Comparison of ENCODE assay signal across 26 cellular contexts in the genomic region with DNA sequence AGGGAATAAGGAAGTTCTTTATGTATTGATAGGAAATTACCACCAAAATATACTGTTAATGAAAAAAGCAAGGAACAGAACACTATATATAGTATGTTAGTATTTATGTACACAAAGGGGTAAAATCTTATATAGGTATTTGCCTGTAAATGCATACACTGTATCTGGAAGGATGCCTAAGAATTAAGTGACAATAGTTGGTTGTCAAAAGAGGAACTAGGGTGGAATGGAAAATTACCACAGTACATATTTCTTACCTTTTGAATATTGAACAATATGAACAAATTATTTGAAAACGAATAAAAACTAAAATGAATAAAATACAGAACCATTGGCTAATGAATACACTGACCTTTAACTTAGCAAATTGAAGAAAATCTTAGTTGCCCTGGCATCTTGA. TPM values are rescaled to one million over a fixed set of nuclear protein-coding genes. Genes with fewer than 3 reads are reported as not detected.
DNase-seq lines count a peak whose midpoint lies in the region; ATAC-seq and TF ChIP-seq lines count a peak whose summit lies in the region.
"Had no signal": no experiment of that assay in that cellular context is flagged by ENCODE, and none has a peak within 500 bp of the region (broad histone marks: within the 10 kb centered on the region; RNA-seq: fewer than 3 reads in every experiment).

No MANE protein-coding gene starts in this region.

- 45 to 51% methylated on average over 1 of the region's 1 CpG for WGBS in GM23248 (ENCODE audit: low coverage in 1 of 2, low lambda C conversion rate in 2 of 2, missing lambda C conversion rate in 2 of 2), 2 experiments

- no peak overlapping the region for H3K4me2 ChIP-seq in GM23248 (ENCODE audit: unreplicated experiment)
- H3K4me2 ChIP-seq: neural progenitor cell had no signal

- TF ChIP-seq CTCF in CD14-positive monocyte (IDR thresholded peaks at IDR 0.05) = no peak
- no peak for TF ChIP-seq CTCF in foreskin keratinocyte (conservative IDR thresholded peaks at IDR 0.05)

- POLR2A ChIA-PET in T-cell (lab: Charles Lee) = no interaction called here

- H3K27me3 Mint-ChIP-seq in CD14-positive monocyte (ENCODE audit: low read depth in 3 of 3) (peaks cover 0 to 1% (median under 1%) of the 10 kb centered on the region in 3 donors), T-cell (no peaks in the 10 kb centered on the region)
- H3K27me3 Mint-ChIP-seq: activated naive CD8-positive, alpha-beta T cell treated with anti-CD3 and anti-CD28 coated beads for 36 hours; CD4-positive, alpha-beta memory T cell; central memory CD8-positive, alpha-beta T cell; progenitor cell of endocrine pancreas; stimulated activated naive CD8-positive, alpha-beta T cell treated with anti-CD3 and anti-CD28 coated beads, Interleukin-15, Interleukin-2, amounts not matched to agents 100 ng/mL and 50 ng/mL, for 24 hours had no signal

- DNase-seq in CD14-positive monocyte (ENCODE audit: low spot score) = no peak
- no peak for DNase-seq in GM23248
- no peak for DNase-seq in T-cell
- DNase-seq in foreskin keratinocyte = no peak
- DNase-seq in HuH-7.5 (ENCODE audit: low spot score) = no peak
- no peak for DNase-seq in posterior cingulate gyrus
- DNase-seq in activated CD4-positive, alpha-beta T cell treated with anti-CD3 and anti-CD28 coated beads, Interleukin-2, amount 50 U/mL, for 4 hours = no peak
- DNase-seq: activated CD4-positive, alpha-beta T cell treated with anti-CD3 and anti-CD28 coated beads for 48 hours; activated naive CD8-positive, alpha-beta T cell treated with anti-CD3 and anti-CD28 coated beads for 36 hours; CD4-positive, alpha-beta memory T cell; heart left ventricle; HFFc6; NCI-H2171 treated with DMSO at 0.1 percent for 48 hours; NCI-H524; SHP77 treated with DMSO at 0.1 percent for 48 hours; T-helper 1 cell had no signal

- H3K27me3 ChIP-seq in GM23248 (replicated peaks; ENCODE audit: insufficient read depth) (no peaks in the 10 kb centered on the region), foreskin keratinocyte (no peaks in the 10 kb centered on the region)
- H3K27me3 ChIP-seq: heart left ventricle, neural progenitor cell had no signal

- no peak overlapping the region for H2AFZ ChIP-seq in GM23248
- H2AFZ ChIP-seq: neural progenitor cell had no signal

- peaks cover 20 to 34% of the 10 kb centered on the region in 2 donors for H3K36me3 Mint-ChIP-seq in CD14-positive monocyte
- peaks cover 12% of the 10 kb centered on the region for H3K36me3 Mint-ChIP-seq in T-cell
- H3K36me3 Mint-ChIP-seq: neural progenitor cell had no signal

- H3K79me2 ChIP-seq in GM23248 (ENCODE audit: insufficient read depth) = peaks cover 17% of the 10 kb centered on the region

- CTCF ChIA-PET in T-cell (lab: Charles Lee) = no interaction called here

- H3K9me3 ChIP-seq in GM23248 (ENCODE audit: low read depth) = no peaks in the 10 kb centered on the region
- H3K9me3 ChIP-seq: heart left ventricle had no signal

- H4K20me1 ChIP-seq in GM23248 (ENCODE audit: insufficient read depth) = no peaks in the 10 kb centered on the region

- no peaks in the 10 kb centered on the region for H3K9me2 ChIP-seq in GM23248 (ENCODE audit: insufficient read depth)

- H3K27ac ChIP-seq in GM23248 (peak overlapping the region; percentile 44; the same call in 1 of the 2 replicates), foreskin keratinocyte (peak overlapping the region; percentile 0)
- H3K27ac ChIP-seq: neural progenitor cell had no signal

- H3K27ac Mint-ChIP-seq in CD14-positive monocyte (peak overlapping the region; percentile 12 to 82 (median 42)), T-cell (peak overlapping the region; percentile 32 to 68)
- H3K27ac Mint-ChIP-seq: neural progenitor cell; progenitor cell of endocrine pancreas; stimulated activated naive CD8-positive, alpha-beta T cell treated with anti-CD3 and anti-CD28 coated beads, Interleukin-15, Interleukin-2, amounts not matched to agents 100 ng/mL and 50 ng/mL, for 24 hours had no signal

- peaks cover 23% of the 10 kb centered on the region for H3K36me3 ChIP-seq in GM23248 (ENCODE audit: low read depth)

- H3K9me3 Mint-ChIP-seq in CD14-positive monocyte (no peaks in the 10 kb centered on the region), T-cell (no peaks in the 10 kb centered on the region)
- H3K9me3 Mint-ChIP-seq: activated naive CD8-positive, alpha-beta T cell treated with anti-CD3 and anti-CD28 coated beads for 36 hours; CD4-positive, alpha-beta memory T cell; central memory CD8-positive, alpha-beta T cell; HFFc6; neural progenitor cell; stimulated activated naive CD8-positive, alpha-beta T cell treated with anti-CD3 and anti-CD28 coated beads, Interleukin-15, Interleukin-2, amounts not matched to agents 100 ng/mL and 50 ng/mL, for 24 hours had no signal

- H3F3A ChIP-seq in GM23248 (ENCODE audit: insufficient read depth) = peaks cover 52% of the 10 kb centered on the region

- H3K4me3 Mint-ChIP-seq in CD14-positive monocyte (no peak overlapping the region), T-cell (no peak overlapping the region)
- H3K4me3 Mint-ChIP-seq: activated naive CD8-positive, alpha-beta T cell treated with anti-CD3 and anti-CD28 coated beads for 36 hours; CD4-positive, alpha-beta memory T cell; central memory CD8-positive, alpha-beta T cell; HFFc6; neural progenitor cell; stimulated activated naive CD8-positive, alpha-beta T cell treated with anti-CD3 and anti-CD28 coated beads, Interleukin-15, Interleukin-2, amounts not matched to agents 100 ng/mL and 50 ng/mL, for 24 hours had no signal

- in situ Hi-C loops in GM23248 (cut with MboI) = no loop called here

- H3K9ac ChIP-seq in GM23248 = no peak overlapping the region
- H3K9ac ChIP-seq: neural progenitor cell had no signal

- ATAC-seq in T-cell (replicated peaks in 1 of 4) (no peak), foreskin keratinocyte (no peak), HG02610 (IDR thresholded peaks at IDR 0.05; ENCODE audit: unreplicated experiment) (no peak)

- H3K4me3 ChIP-seq in GM23248 = no peak overlapping the region
- H3K4me3 ChIP-seq: heart left ventricle, neural progenitor cell had no signal

- intact Hi-C loops in CD14-positive monocyte (cut with micrococcal nuclease) = loop anchor here in 1 of 2 donors (5.0 kb wide), 1 partner anchor 55 kb away; no protein-coding TSS in a partner anchor
- intact Hi-C loops in posterior cingulate gyrus (cut with DNase I) = loop anchor here (2.0 to 5.0 kb wide), 3 partner anchors 70 to 340 kb away; no protein-coding TSS in a partner anchor

- H3K4me1 Mint-ChIP-seq in CD14-positive monocyte (peaks cover 41% of the 10 kb centered on the region), T-cell (peaks cover 2 to 19% (median 6%) of the 10 kb centered on the region in 3 donors)
- H3K4me1 Mint-ChIP-seq: neural progenitor cell had no signal

- peaks cover 29% of the 10 kb centered on the region for H3K4me1 ChIP-seq in GM23248 (ENCODE audit: insufficient read depth)
- H3K4me1 ChIP-seq in foreskin keratinocyte = peaks cover 27% of the 10 kb centered on the region
- H3K4me1 ChIP-seq: neural progenitor cell had no signal

RNA-seq across cellular contexts. Expression of a gene that starts 13.6 kb away (rescaled TPM):
- polyA plus RNA-seq in CD14-positive monocyte (1,000 to 10,000 TPM; 1,064 to 1,089 TPM), GM23248 (2016; fragmentation: Nextera tagmentation; extraction: Ambion mirVana) (666 and 676 TPM in 2 replicates), foreskin keratinocyte (107 and 137 TPM in 2 replicates)
- total RNA-seq in GM23248 (2014; rRNA removed; shearing (Covaris generic)) = 388 and 428 TPM in 2 replicates
- total RNA-seq in T-cell (100 to 1,000 TPM in 3 of 5 donors, 10 to 100 TPM in 2; 69.8 to 116 (median 106) TPM), foreskin keratinocyte (187 and 212 TPM in 2 replicates)

RNA-seq across cellular contexts. Expression of a gene that starts 31.1 kb away (rescaled TPM):
- polyA plus RNA-seq in CD14-positive monocyte (not detected), GM23248 (2016; fragmentation: Nextera tagmentation; extraction: Ambion mirVana) (not detected in 2 replicates), foreskin keratinocyte (not detected in 2 replicates)
- not detected in 2 replicates for total RNA-seq in GM23248 (2014; rRNA removed; shearing (Covaris generic))
- total RNA-seq in T-cell (not detected), foreskin keratinocyte (not detected in 2 replicates)
- total RNA-seq: activated naive CD8-positive, alpha-beta T cell treated with anti-CD3 and anti-CD28 coated beads for 36 hours; CD4-positive, alpha-beta memory T cell; epithelial cell of proximal tubule; heart left ventricle; HFFc6; lung microvascular endothelial cell; MCF 10A; mucosa of gallbladder; progenitor cell of endocrine pancreas; sciatic nerve had no signal
- polyA plus RNA-seq: CD4-positive, alpha-beta memory T cell had no signal

RNA-seq across cellular contexts. Expression of a gene that starts 31.8 kb away (rescaled TPM):
- polyA plus RNA-seq in CD14-positive monocyte = 100 to 1,000 TPM; 557 to 697 TPM
- total RNA-seq in GM23248 (2014; rRNA removed; shearing (Covaris generic)) = not detected in 2 replicates
- polyA plus RNA-seq in GM23248 (2016; fragmentation: Nextera tagmentation; extraction: Ambion mirVana) = 0.28 and 0.41 TPM in 2 replicates
- total RNA-seq in T-cell = 1 to 10 TPM; 2.9 to 8.7 (median 4.0) TPM
- total RNA-seq in foreskin keratinocyte = 2.3 and 4.7 TPM in 2 replicates
- polyA plus RNA-seq in foreskin keratinocyte = 1.7 and 3.5 TPM in 2 replicates
- total RNA-seq: lung microvascular endothelial cell had no signal
